In the genomic region with DNA sequence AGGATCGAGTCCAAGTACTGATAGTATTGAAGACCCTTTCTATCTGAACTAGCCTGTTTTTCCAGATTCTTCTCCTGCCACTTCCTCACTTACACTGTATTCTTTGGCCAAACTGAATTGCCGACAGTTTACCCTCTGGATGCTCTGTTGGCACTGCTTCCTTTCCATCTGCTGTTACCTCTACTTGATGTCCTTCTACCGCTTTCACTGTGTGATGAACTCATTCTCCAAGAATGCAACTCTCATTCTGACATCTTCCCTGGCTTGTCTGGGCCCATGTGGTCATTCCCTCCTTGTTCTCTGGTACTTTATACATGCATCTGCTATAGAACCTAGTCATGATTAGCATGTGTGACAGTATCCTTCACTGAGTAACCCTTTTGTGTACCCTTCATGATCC, we compare ENCODE assay signal across 12 cellular contexts. TPM values are rescaled to one million over a fixed set of nuclear protein-coding genes. Genes with fewer than 3 reads are reported as not detected.
DNase-seq lines count a peak whose midpoint lies in the region; ATAC-seq lines count a peak whose summit lies in the region.
"Had no signal": no experiment of that assay in that cellular context is flagged by ENCODE, and none has a peak within 500 bp of the region (broad histone marks: within the 10 kb centered on the region; RNA-seq: fewer than 3 reads in every experiment).

No MANE protein-coding gene starts in this region.

- H3K27me3 ChIP-seq in SJSA1 (replicated peaks) (no peaks in the 10 kb centered on the region), skeletal muscle tissue (ENCODE audit: control insufficient read depth in 3 of 3, insufficient read depth in 3 of 3, low read length in 3 of 3) (no peaks in the 10 kb centered on the region)
- H3K27me3 ChIP-seq: dorsolateral prefrontal cortex had no signal

- H3K27me3 Mint-ChIP-seq in activated T-cell treated with anti-CD3 and anti-CD28 coated beads, Interleukin-2, amount 50 U/mL, for 24 hours, result no peaks in the 10 kb centered on the region
- H3K27me3 Mint-ChIP-seq: activated CD4-positive, alpha-beta T cell treated with anti-CD3 and anti-CD28 coated beads, Interleukin-2, amount 10 ng/mL, durations not matched to agents 7 days and 5 days; B cell had no signal

- H3K9me3 Mint-ChIP-seq in activated T-cell treated with anti-CD3 and anti-CD28 coated beads, Interleukin-2, amount 50 U/mL, for 24 hours, result no peaks in the 10 kb centered on the region
- H3K9me3 Mint-ChIP-seq: activated CD4-positive, alpha-beta T cell treated with anti-CD3 and anti-CD28 coated beads, Interleukin-2, amount 10 ng/mL, durations not matched to agents 7 days and 5 days had no signal

- DNase-seq in activated T-cell treated with anti-CD3 and anti-CD28 coated beads, Interleukin-2, amount 50 U/mL, for 24 hours, result no peak
- no peak for DNase-seq in activated T-cell treated with anti-CD3 and anti-CD28 coated beads, Interleukin-2, amount 50 U/mL, for 48 hours
- DNase-seq in SJSA1 (ENCODE audit: low read depth in 1 of 2, low spot score in 2 of 2), result peak; percentile 61 to 66
- DNase-seq in fibroblast of peridontal ligament (ENCODE audit: extremely low read depth), result peak; percentile 50
- DNase-seq in activated effector memory CD4-positive, alpha-beta T cell treated with anti-CD3 and anti-CD28 coated beads, Interleukin-2, amount 50 U/mL, for 16 hours, result no peak
- no peak for DNase-seq in midbrain (lab: John Stamatoyannopoulos, UW)
- DNase-seq: activated CD4-positive, alpha-beta T cell treated with anti-CD3 and anti-CD28 coated beads, Interleukin-2, amount 10 ng/mL, durations not matched to agents 7 days and 5 days; dorsolateral prefrontal cortex; NCI-H69 had no signal

- H3K4me3 ChIP-seq in SJSA1 (no peak overlapping the region), skeletal muscle tissue (ENCODE audit: low read length in 3 of 3) (no peak overlapping the region)
- H3K4me3 ChIP-seq: dorsolateral prefrontal cortex had no signal

- no peak overlapping the region for H3K4me3 Mint-ChIP-seq in activated T-cell treated with anti-CD3 and anti-CD28 coated beads, Interleukin-2, amount 50 U/mL, for 24 hours
- H3K4me3 Mint-ChIP-seq: activated CD4-positive, alpha-beta T cell treated with anti-CD3 and anti-CD28 coated beads, Interleukin-2, amount 10 ng/mL, durations not matched to agents 7 days and 5 days; B cell had no signal

- H3K9ac ChIP-seq in skeletal muscle tissue (ENCODE audit: low read depth in 1 of 3, low read length in 3 of 3), result peak overlapping the region in 1 of 3 donors; percentile 28

- peaks cover 69% of the 10 kb centered on the region for H3K4me1 Mint-ChIP-seq in activated T-cell treated with anti-CD3 and anti-CD28 coated beads, Interleukin-2, amount 50 U/mL, for 24 hours (ENCODE audit: low read depth)

- ATAC-seq in GM18519 (IDR thresholded peaks at IDR 0.05; ENCODE audit: low FRiP score, unreplicated experiment), result no peak

- H3K4me1 ChIP-seq in SJSA1 (replicated peaks), result peaks cover 16% of the 10 kb centered on the region
- peaks cover 16 to 43% (median 24%) of the 10 kb centered on the region in 3 donors for H3K4me1 ChIP-seq in skeletal muscle tissue (ENCODE audit: control insufficient read depth in 3 of 3, insufficient read depth in 3 of 3, low read length in 3 of 3)

- H3K36me3 ChIP-seq in SJSA1 (peaks cover 75% of the 10 kb centered on the region), skeletal muscle tissue (ENCODE audit: control insufficient read depth in 3 of 3, insufficient read depth in 3 of 3, low read length in 3 of 3) (peaks cover 7 to 28% (median 8%) of the 10 kb centered on the region in 3 donors)

- H3K27ac Mint-ChIP-seq in activated T-cell treated with anti-CD3 and anti-CD28 coated beads, Interleukin-2, amount 50 U/mL, for 24 hours, result peak overlapping the region; percentile 89
- H3K27ac Mint-ChIP-seq: activated CD4-positive, alpha-beta T cell treated with anti-CD3 and anti-CD28 coated beads, Interleukin-2, amount 10 ng/mL, durations not matched to agents 7 days and 5 days; B cell had no signal

- no peaks in the 10 kb centered on the region for H3K9me3 ChIP-seq in SJSA1 (replicated peaks)
- no peaks in the 10 kb centered on the region for H3K9me3 ChIP-seq in skeletal muscle tissue (ENCODE audit: control insufficient read depth in 3 of 3, low read length in 3 of 3)

- peak overlapping the region; percentile 34 for H3K27ac ChIP-seq in SJSA1
- H3K27ac ChIP-seq in skeletal muscle tissue (ENCODE audit: low read depth, low read length), result peak overlapping the region; percentile 28
- H3K27ac ChIP-seq: dorsolateral prefrontal cortex had no signal

- H3K36me3 Mint-ChIP-seq in activated T-cell treated with anti-CD3 and anti-CD28 coated beads, Interleukin-2, amount 50 U/mL, for 24 hours (ENCODE audit: low read depth), result peaks cover 89% of the 10 kb centered on the region

RNA-seq across cellular contexts. Expression of gene RPRD1B, which starts 16.3 kb away (rescaled TPM):
- 27.9 and 50.7 TPM in 2 replicates for total RNA-seq in SJSA1 (2014; rRNA removed; shearing (Covaris generic))
- 35.5 TPM for total RNA-seq in skeletal muscle tissue

RNA-seq across cellular contexts. Expression of gene TTI1, which starts 16.5 kb away (rescaled TPM):
- 14.4 and 16.1 TPM in 2 replicates for total RNA-seq in SJSA1 (2014; rRNA removed; shearing (Covaris generic))
- total RNA-seq in skeletal muscle tissue, result 22.4 TPM

Comparison
In these comparisons a context has a peak if more than half of its experiments do, and no peak if none do; other contexts are left out.
1. DNase-seq: peak in SJSA1 (2 of 2) and fibroblast of peridontal ligament (single experiment); none in activated T-cell treated with anti-CD3 and anti-CD28 coated beads, Interleukin-2, amount 50 U/mL, for 24 hours (single experiment), activated T-cell treated with anti-CD3 and anti-CD28 coated beads, Interleukin-2, amount 50 U/mL, for 48 hours (0 of 2), activated effector memory CD4-positive, alpha-beta T cell treated with anti-CD3 and anti-CD28 coated beads, Interleukin-2, amount 50 U/mL, for 16 hours (single experiment) and midbrain (single experiment).